1 cellular context compared by ENCODE assay signal in the genomic region with DNA sequence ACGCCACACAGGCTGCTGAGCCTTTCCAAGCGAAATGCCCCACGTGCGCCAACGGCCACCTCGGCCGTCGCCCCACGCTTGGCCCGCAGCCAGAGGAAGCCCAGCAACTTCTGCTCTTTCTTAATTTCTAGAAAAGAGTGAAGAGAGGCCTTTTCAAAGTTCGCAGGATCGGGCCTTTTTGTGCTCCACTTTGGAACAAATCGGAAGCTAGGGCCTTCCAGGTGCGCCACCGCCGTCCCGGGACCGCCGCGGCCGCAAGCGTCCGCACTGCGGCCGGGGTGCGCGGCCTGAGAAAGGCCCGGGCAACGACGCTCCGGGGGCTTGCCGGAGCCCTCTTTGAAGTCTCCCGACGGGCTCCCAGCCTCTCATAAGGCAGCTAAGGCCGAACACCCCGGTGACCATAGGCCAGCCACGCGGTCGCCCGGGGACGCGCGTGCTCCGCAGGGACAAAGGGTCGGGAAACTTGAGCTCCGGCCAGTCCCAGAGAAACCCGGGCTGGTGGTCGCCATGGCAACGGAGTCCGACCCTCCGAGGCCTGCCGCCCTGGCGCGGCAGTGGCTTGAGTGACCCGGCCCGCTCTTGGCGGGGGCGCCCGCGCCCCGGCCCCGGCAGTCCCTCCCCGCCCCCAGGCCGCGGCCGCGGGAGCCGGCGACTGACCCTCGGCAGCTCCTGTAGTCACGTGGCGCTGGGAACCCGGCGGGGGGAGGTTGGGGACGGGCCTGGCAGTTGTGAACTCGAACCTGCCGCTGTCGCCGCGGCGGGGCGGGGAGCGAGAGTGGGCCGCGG.
TF ChIP-seq lines count a peak whose summit lies in the region.

A gene (plus strand): TSS at position 725 of the 786 bp plus-strand sequence. CDS start 890 bp downstream, outside the sequence.

TF ChIP-seq in HepG2, 621 proteins besides CTCF, POLR2A, EP300 and RAD21 (continued from another document and continues in another):
- TF ChIP-seq, protein P1, sequence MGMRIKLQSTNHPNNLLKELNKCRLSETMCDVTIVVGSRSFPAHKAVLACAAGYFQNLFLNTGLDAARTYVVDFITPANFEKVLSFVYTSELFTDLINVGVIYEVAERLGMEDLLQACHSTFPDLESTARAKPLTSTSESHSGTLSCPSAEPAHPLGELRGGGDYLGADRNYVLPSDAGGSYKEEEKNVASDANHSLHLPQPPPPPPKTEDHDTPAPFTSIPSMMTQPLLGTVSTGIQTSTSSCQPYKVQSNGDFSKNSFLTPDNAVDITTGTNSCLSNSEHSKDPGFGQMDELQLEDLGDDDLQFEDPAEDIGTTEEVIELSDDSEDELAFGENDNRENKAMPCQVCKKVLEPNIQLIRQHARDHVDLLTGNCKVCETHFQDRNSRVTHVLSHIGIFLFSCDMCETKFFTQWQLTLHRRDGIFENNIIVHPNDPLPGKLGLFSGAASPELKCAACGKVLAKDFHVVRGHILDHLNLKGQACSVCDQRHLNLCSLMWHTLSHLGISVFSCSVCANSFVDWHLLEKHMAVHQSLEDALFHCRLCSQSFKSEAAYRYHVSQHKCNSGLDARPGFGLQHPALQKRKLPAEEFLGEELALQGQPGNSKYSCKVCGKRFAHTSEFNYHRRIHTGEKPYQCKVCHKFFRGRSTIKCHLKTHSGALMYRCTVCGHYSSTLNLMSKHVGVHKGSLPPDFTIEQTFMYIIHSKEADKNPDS (CRISPR knock-in tag; IDR thresholded peaks at IDR 0.05), result peak; percentile 67; the same call in 1 of the 2 replicates
- TF ChIP-seq, protein P2, sequence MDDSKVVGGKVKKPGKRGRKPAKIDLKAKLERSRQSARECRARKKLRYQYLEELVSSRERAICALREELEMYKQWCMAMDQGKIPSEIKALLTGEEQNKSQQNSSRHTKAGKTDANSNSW (CRISPR knock-in tag; IDR thresholded peaks at IDR 0.05; ENCODE audit: borderline replicate concordance), result peak; percentile 67; the same call in 1 of the 2 replicates
- TF ChIP-seq, protein P3, sequence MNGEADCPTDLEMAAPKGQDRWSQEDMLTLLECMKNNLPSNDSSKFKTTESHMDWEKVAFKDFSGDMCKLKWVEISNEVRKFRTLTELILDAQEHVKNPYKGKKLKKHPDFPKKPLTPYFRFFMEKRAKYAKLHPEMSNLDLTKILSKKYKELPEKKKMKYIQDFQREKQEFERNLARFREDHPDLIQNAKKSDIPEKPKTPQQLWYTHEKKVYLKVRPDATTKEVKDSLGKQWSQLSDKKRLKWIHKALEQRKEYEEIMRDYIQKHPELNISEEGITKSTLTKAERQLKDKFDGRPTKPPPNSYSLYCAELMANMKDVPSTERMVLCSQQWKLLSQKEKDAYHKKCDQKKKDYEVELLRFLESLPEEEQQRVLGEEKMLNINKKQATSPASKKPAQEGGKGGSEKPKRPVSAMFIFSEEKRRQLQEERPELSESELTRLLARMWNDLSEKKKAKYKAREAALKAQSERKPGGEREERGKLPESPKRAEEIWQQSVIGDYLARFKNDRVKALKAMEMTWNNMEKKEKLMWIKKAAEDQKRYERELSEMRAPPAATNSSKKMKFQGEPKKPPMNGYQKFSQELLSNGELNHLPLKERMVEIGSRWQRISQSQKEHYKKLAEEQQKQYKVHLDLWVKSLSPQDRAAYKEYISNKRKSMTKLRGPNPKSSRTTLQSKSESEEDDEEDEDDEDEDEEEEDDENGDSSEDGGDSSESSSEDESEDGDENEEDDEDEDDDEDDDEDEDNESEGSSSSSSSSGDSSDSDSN (CRISPR knock-in tag; IDR thresholded peaks at IDR 0.05), result peak; percentile 75; the same call in 1 of the 2 replicates
- TF ChIP-seq ZNF225 (CRISPR knock-in tag; IDR thresholded peaks at IDR 0.05) (peak; percentile 76; the same call in 1 of the 2 replicates), ZNF543 (CRISPR knock-in tag; IDR thresholded peaks at IDR 0.05) (no peak), ISL2 (CRISPR knock-in tag; IDR thresholded peaks at IDR 0.05) (0 out of 2 replicates have a peak, but pooled peaks have one; percentile 1), ZNF746 (CRISPR knock-in tag; IDR thresholded peaks at IDR 0.05) (peak; percentile 20), ZBTB42 (CRISPR knock-in tag; IDR thresholded peaks at IDR 0.05) (no peak), MAF1 (CRISPR knock-in tag; IDR thresholded peaks at IDR 0.05; ENCODE audit: borderline replicate concordance) (0 out of 2 replicates have a peak, but pooled peaks have one; percentile 29), TEAD3 (CRISPR knock-in tag; optimal IDR thresholded peaks at IDR 0.05; ENCODE audit: borderline replicate concordance) (no peak), ZNF703 (CRISPR knock-in tag; IDR thresholded peaks at IDR 0.05; ENCODE audit: borderline replicate concordance) (no peak), HCFC1 (IDR thresholded peaks at IDR 0.05; ENCODE audit: low read depth, low read length) (no peak; the same call in 1 of the 2 replicates), KDM5A (IDR thresholded peaks at IDR 0.05; ENCODE audit: borderline replicate concordance, low read length) (peak; percentile 62; the same call in 1 of the 2 replicates), ZNF605 (CRISPR knock-in tag; IDR thresholded peaks at IDR 0.05) (peak; percentile 92), ZNF10 (CRISPR knock-in tag; IDR thresholded peaks at IDR 0.05; ENCODE audit: borderline replicate concordance, low read depth) (no peak), HHEX (CRISPR knock-in tag; IDR thresholded peaks at IDR 0.05) (no peak), ZSCAN30 (CRISPR knock-in tag; IDR thresholded peaks at IDR 0.05) (no peak), NFE2 (CRISPR knock-in tag; IDR thresholded peaks at IDR 0.05) (no peak), ZSCAN12 (CRISPR knock-in tag; IDR thresholded peaks at IDR 0.05) (no peak; the same call in 1 of the 2 replicates), KDM2A (CRISPR knock-in tag; IDR thresholded peaks at IDR 0.05; ENCODE audit: borderline replicate concordance, low read depth) (peak; percentile 78), PPARG (CRISPR knock-in tag; conservative IDR thresholded peaks at IDR 0.05) (no peak), MEIS1 (CRISPR knock-in tag; IDR thresholded peaks at IDR 0.05; ENCODE audit: borderline replicate concordance) (peak; percentile 66; the same call in 1 of the 2 replicates)
- TF ChIP-seq, protein P4, sequence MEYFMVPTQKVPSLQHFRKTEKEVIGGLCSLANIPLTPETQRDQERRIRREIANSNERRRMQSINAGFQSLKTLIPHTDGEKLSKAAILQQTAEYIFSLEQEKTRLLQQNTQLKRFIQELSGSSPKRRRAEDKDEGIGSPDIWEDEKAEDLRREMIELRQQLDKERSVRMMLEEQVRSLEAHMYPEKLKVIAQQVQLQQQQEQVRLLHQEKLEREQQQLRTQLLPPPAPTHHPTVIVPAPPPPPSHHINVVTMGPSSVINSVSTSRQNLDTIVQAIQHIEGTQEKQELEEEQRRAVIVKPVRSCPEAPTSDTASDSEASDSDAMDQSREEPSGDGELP (IDR thresholded peaks at IDR 0.05; ENCODE audit: borderline replicate concordance, low read depth), result no peak
- TF ChIP-seq, protein P5, sequence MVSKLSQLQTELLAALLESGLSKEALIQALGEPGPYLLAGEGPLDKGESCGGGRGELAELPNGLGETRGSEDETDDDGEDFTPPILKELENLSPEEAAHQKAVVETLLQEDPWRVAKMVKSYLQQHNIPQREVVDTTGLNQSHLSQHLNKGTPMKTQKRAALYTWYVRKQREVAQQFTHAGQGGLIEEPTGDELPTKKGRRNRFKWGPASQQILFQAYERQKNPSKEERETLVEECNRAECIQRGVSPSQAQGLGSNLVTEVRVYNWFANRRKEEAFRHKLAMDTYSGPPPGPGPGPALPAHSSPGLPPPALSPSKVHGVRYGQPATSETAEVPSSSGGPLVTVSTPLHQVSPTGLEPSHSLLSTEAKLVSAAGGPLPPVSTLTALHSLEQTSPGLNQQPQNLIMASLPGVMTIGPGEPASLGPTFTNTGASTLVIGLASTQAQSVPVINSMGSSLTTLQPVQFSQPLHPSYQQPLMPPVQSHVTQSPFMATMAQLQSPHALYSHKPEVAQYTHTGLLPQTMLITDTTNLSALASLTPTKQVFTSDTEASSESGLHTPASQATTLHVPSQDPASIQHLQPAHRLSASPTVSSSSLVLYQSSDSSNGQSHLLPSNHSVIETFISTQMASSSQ (IDR thresholded peaks at IDR 0.05; ENCODE audit: low read depth), result no peak
- TF ChIP-seq, protein P5 (CRISPR knock-in tag; IDR thresholded peaks at IDR 0.05; ENCODE audit: borderline replicate concordance), result peak; percentile 27
- TF ChIP-seq, protein P6, sequence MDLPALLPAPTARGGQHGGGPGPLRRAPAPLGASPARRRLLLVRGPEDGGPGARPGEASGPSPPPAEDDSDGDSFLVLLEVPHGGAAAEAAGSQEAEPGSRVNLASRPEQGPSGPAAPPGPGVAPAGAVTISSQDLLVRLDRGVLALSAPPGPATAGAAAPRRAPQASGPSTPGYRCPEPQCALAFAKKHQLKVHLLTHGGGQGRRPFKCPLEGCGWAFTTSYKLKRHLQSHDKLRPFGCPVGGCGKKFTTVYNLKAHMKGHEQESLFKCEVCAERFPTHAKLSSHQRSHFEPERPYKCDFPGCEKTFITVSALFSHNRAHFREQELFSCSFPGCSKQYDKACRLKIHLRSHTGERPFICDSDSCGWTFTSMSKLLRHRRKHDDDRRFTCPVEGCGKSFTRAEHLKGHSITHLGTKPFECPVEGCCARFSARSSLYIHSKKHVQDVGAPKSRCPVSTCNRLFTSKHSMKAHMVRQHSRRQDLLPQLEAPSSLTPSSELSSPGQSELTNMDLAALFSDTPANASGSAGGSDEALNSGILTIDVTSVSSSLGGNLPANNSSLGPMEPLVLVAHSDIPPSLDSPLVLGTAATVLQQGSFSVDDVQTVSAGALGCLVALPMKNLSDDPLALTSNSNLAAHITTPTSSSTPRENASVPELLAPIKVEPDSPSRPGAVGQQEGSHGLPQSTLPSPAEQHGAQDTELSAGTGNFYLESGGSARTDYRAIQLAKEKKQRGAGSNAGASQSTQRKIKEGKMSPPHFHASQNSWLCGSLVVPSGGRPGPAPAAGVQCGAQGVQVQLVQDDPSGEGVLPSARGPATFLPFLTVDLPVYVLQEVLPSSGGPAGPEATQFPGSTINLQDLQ (CRISPR knock-in tag; IDR thresholded peaks at IDR 0.05), result peak; percentile 71; the same call in 1 of the 2 replicates
- TF ChIP-seq, protein P7, sequence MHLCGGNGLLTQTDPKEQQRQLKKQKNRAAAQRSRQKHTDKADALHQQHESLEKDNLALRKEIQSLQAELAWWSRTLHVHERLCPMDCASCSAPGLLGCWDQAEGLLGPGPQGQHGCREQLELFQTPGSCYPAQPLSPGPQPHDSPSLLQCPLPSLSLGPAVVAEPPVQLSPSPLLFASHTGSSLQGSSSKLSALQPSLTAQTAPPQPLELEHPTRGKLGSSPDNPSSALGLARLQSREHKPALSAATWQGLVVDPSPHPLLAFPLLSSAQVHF (CRISPR knock-in tag; IDR thresholded peaks at IDR 0.05), result peak; percentile 73; the same call in 1 of the 2 replicates
- TF ChIP-seq, protein P8, sequence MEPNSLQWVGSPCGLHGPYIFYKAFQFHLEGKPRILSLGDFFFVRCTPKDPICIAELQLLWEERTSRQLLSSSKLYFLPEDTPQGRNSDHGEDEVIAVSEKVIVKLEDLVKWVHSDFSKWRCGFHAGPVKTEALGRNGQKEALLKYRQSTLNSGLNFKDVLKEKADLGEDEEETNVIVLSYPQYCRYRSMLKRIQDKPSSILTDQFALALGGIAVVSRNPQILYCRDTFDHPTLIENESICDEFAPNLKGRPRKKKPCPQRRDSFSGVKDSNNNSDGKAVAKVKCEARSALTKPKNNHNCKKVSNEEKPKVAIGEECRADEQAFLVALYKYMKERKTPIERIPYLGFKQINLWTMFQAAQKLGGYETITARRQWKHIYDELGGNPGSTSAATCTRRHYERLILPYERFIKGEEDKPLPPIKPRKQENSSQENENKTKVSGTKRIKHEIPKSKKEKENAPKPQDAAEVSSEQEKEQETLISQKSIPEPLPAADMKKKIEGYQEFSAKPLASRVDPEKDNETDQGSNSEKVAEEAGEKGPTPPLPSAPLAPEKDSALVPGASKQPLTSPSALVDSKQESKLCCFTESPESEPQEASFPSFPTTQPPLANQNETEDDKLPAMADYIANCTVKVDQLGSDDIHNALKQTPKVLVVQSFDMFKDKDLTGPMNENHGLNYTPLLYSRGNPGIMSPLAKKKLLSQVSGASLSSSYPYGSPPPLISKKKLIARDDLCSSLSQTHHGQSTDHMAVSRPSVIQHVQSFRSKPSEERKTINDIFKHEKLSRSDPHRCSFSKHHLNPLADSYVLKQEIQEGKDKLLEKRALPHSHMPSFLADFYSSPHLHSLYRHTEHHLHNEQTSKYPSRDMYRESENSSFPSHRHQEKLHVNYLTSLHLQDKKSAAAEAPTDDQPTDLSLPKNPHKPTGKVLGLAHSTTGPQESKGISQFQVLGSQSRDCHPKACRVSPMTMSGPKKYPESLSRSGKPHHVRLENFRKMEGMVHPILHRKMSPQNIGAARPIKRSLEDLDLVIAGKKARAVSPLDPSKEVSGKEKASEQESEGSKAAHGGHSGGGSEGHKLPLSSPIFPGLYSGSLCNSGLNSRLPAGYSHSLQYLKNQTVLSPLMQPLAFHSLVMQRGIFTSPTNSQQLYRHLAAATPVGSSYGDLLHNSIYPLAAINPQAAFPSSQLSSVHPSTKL (CRISPR knock-in tag; IDR thresholded peaks at IDR 0.05), result peak; percentile 55; the same call in 1 of the 2 replicates
- TF ChIP-seq, protein P9, sequence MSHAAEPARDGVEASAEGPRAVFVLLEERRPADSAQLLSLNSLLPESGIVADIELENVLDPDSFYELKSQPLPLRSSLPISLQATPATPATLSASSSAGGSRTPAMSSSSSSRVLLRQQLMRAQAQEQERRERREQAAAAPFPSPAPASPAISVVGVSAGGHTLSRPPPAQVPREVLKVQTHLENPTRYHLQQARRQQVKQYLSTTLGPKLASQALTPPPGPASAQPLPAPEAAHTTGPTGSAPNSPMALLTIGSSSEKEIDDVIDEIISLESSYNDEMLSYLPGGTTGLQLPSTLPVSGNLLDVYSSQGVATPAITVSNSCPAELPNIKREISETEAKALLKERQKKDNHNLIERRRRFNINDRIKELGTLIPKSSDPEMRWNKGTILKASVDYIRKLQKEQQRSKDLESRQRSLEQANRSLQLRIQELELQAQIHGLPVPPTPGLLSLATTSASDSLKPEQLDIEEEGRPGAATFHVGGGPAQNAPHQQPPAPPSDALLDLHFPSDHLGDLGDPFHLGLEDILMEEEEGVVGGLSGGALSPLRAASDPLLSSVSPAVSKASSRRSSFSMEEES (CRISPR knock-in tag; IDR thresholded peaks at IDR 0.05), result peak; percentile 83; the same call in 1 of the 2 replicates
- TF ChIP-seq, protein P10, sequence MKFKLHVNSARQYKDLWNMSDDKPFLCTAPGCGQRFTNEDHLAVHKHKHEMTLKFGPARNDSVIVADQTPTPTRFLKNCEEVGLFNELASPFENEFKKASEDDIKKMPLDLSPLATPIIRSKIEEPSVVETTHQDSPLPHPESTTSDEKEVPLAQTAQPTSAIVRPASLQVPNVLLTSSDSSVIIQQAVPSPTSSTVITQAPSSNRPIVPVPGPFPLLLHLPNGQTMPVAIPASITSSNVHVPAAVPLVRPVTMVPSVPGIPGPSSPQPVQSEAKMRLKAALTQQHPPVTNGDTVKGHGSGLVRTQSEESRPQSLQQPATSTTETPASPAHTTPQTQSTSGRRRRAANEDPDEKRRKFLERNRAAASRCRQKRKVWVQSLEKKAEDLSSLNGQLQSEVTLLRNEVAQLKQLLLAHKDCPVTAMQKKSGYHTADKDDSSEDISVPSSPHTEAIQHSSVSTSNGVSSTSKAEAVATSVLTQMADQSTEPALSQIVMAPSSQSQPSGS (CRISPR knock-in tag; IDR thresholded peaks at IDR 0.05), result no peak; the same call in 1 of the 2 replicates
